In genomic region chr2:38708900-38709321, GRCh38 we compare ENCODE assay signal across 17 cellular contexts. TPM values are rescaled to one million over a fixed set of nuclear protein-coding genes. Genes with fewer than 3 reads are reported as not detected.
A peak's percentile ranks its signal among the peaks of the same experiment; 100 is the strongest.
DNase-seq lines count a peak whose midpoint lies in the region; ATAC-seq, FAIRE-seq and TF ChIP-seq lines count a peak whose summit lies in the region.
"Had no signal": no experiment of that assay in that cellular context is flagged by ENCODE, and none has a peak within 500 bp of the region (broad histone marks: within the 10 kb centered on the region; RNA-seq: fewer than 3 reads in every experiment).

No MANE protein-coding gene starts in this region.

- DNase-seq in T-helper 1 cell (no peak), GM12891 (ENCODE audit: insufficient read length, low spot score) (no peak), foreskin fibroblast (no peak), aorta (no peak)
- peak in 1 of 2 donors; percentile 53 for DNase-seq in activated naive CD4-positive, alpha-beta T cell treated with anti-CD3 and anti-CD28 coated beads, Interleukin-2, amount 50 U/mL, for 72 hours (ENCODE audit: low spot score in 2 of 2)
- DNase-seq in naive thymus-derived CD4-positive, alpha-beta T cell: peak in 1 of 9 donors; percentile 3
- DNase-seq: activated CD8-positive, alpha-beta memory T cell treated with anti-CD3 and anti-CD28 coated beads for 24 hours; NCI-H1436; stimulated activated CD4-positive, alpha-beta T cell treated with anti-CD3 and anti-CD28 coated beads, Interleukin-2, amount 100 ng/mL, for 24 hours; testis had no signal

- no peaks in the 10 kb centered on the region for H3K27me3 ChIP-seq in naive thymus-derived CD4-positive, alpha-beta T cell (ENCODE audit: control insufficient read depth in 2 of 2, insufficient read depth in 2 of 2, low read length in 2 of 2)
- no peaks in the 10 kb centered on the region for H3K27me3 ChIP-seq in aorta (ENCODE audit: control insufficient read depth in 1 of 2, insufficient read depth in 2 of 2, low read length in 1 of 2)
- H3K27me3 ChIP-seq: BLaER1, neural progenitor cell, testis had no signal

- peaks cover 38% of the 10 kb centered on the region for H3K36me3 Mint-ChIP-seq in T-helper 1 cell treated with Interleukin-12 subunit alpha and Interleukin-12 subunit beta and Interleukin-4 antibody, amounts not matched to agents 30 μg/mL and 1 μg/mL, for 36 hours (ENCODE audit: low read depth)
- H3K36me3 Mint-ChIP-seq in activated naive CD4-positive, alpha-beta T cell treated with anti-CD3 and anti-CD28 coated beads, Interleukin-2, amount 50 U/mL, for 72 hours: peaks cover 22 to 30% of the 10 kb centered on the region in 2 donors
- peaks cover 0 to 37% (median 18%) of the 10 kb centered on the region in 5 donors for H3K36me3 Mint-ChIP-seq in naive thymus-derived CD4-positive, alpha-beta T cell

- H3K4me3 Mint-ChIP-seq in T-helper 1 cell treated with Interleukin-12 subunit alpha and Interleukin-12 subunit beta and Interleukin-4 antibody, amounts not matched to agents 30 μg/mL and 1 μg/mL, for 36 hours: peak overlapping the region; percentile 35
- H3K4me3 Mint-ChIP-seq in naive thymus-derived CD4-positive, alpha-beta T cell: peak overlapping the region; percentile 51 to 86 (median 74)
- H3K4me3 Mint-ChIP-seq: neural progenitor cell had no signal

- H3K36me3 ChIP-seq in naive thymus-derived CD4-positive, alpha-beta T cell (ENCODE audit: control insufficient read depth in 2 of 3, insufficient read depth in 3 of 3, low read length in 3 of 3): peaks cover 0 to 3% (median 0%) of the 10 kb centered on the region in 3 experiments
- H3K36me3 ChIP-seq in aorta (ENCODE audit: control insufficient read depth in 1 of 2, insufficient read depth in 2 of 2, low read length in 1 of 2): no peaks in the 10 kb centered on the region
- H3K36me3 ChIP-seq: neural progenitor cell had no signal

- POLR2A ChIA-PET in naive thymus-derived CD4-positive, alpha-beta T cell (lab: Charles Lee): interaction anchor here (0.6 to 1.3 kb wide), 3 partner anchors 10 to 116 kb away, joined by 4 to 9 read pairs (median 7); partner anchors contain the start of gene SRSF7

- peak overlapping the region; percentile 15 for H3K27ac ChIP-seq in naive thymus-derived CD4-positive, alpha-beta T cell (ENCODE audit: low read depth, low read length)
- H3K27ac ChIP-seq in aorta (ENCODE audit: low read depth in 1 of 2, low read length in 2 of 2): no peak overlapping the region
- H3K27ac ChIP-seq: 22Rv1, BLaER1, neural progenitor cell, testis had no signal

- peak overlapping the region; percentile 21 for H3K4me3 ChIP-seq in naive thymus-derived CD4-positive, alpha-beta T cell (ENCODE audit: low read length)
- H3K4me3 ChIP-seq in foreskin fibroblast (ENCODE audit: low read depth in 1 of 2, low read length in 2 of 2) (no peak overlapping the region), aorta (ENCODE audit: low read length in 2 of 2) (no peak overlapping the region)
- H3K4me3 ChIP-seq: BLaER1, neural progenitor cell, testis had no signal

- CTCF ChIA-PET in naive thymus-derived CD4-positive, alpha-beta T cell (lab: Charles Lee): interaction anchor here (0.6 to 4.5 kb wide), 4 partner anchors 45 to 449 kb away, joined by 3 to 19 read pairs (median 4); no protein-coding TSS in a partner anchor

- no peaks in the 10 kb centered on the region for H3K27me3 Mint-ChIP-seq in T-helper 1 cell treated with Interleukin-12 subunit alpha and Interleukin-12 subunit beta and Interleukin-4 antibody, amounts not matched to agents 30 μg/mL and 1 μg/mL, for 36 hours (ENCODE audit: low read depth)
- no peaks in the 10 kb centered on the region for H3K27me3 Mint-ChIP-seq in naive thymus-derived CD4-positive, alpha-beta T cell

- H3K9me3 Mint-ChIP-seq in T-helper 1 cell treated with Interleukin-12 subunit alpha and Interleukin-12 subunit beta and Interleukin-4 antibody, amounts not matched to agents 30 μg/mL and 1 μg/mL, for 36 hours: peaks cover 5% of the 10 kb centered on the region
- peaks cover 0 to 5% of the 10 kb centered on the region in 2 donors for H3K9me3 Mint-ChIP-seq in activated naive CD4-positive, alpha-beta T cell treated with anti-CD3 and anti-CD28 coated beads, Interleukin-2, amount 50 U/mL, for 72 hours
- H3K9me3 Mint-ChIP-seq in naive thymus-derived CD4-positive, alpha-beta T cell: peaks cover 0 to 6% (median 0%) of the 10 kb centered on the region in 11 donors

- no peaks in the 10 kb centered on the region for H3K9me3 ChIP-seq in naive thymus-derived CD4-positive, alpha-beta T cell (ENCODE audit: control insufficient read depth in 2 of 3, low read length in 3 of 3)
- H3K9me3 ChIP-seq in aorta (ENCODE audit: control insufficient read depth, low read length): no peaks in the 10 kb centered on the region
- H3K9me3 ChIP-seq: testis had no signal

- peak; percentile 18 to 29 for ATAC-seq in activated naive CD4-positive, alpha-beta T cell treated with anti-CD3 and anti-CD28 coated beads, Interleukin-2, amount 50 U/mL, for 72 hours
- peak; percentile 31 for ATAC-seq in naive thymus-derived CD4-positive, alpha-beta T cell
- no peak for ATAC-seq in HG02938 (IDR thresholded peaks at IDR 0.05; ENCODE audit: unreplicated experiment)
- no peak for ATAC-seq in aorta (ENCODE audit: low FRiP score)
- ATAC-seq: sciatic nerve had no signal

- peak overlapping the region; percentile 79 for H3K27ac Mint-ChIP-seq in T-helper 1 cell treated with Interleukin-12 subunit alpha and Interleukin-12 subunit beta and Interleukin-4 antibody, amounts not matched to agents 30 μg/mL and 1 μg/mL, for 36 hours
- H3K27ac Mint-ChIP-seq in activated naive CD4-positive, alpha-beta T cell treated with anti-CD3 and anti-CD28 coated beads, Interleukin-2, amount 50 U/mL, for 72 hours: peak overlapping the region; percentile 45 to 56
- peak overlapping the region; percentile 81 to 95 (median 91) for H3K27ac Mint-ChIP-seq in naive thymus-derived CD4-positive, alpha-beta T cell
- H3K27ac Mint-ChIP-seq: neural progenitor cell had no signal

- 90 to 93% methylated on average over 6 of the region's 6 CpGs for WGBS in aorta, 2 donors

- H3K4me1 ChIP-seq in naive thymus-derived CD4-positive, alpha-beta T cell (ENCODE audit: control insufficient read depth in 2 of 2, insufficient read depth in 2 of 2, low read length in 2 of 2): peaks cover 24 to 31% of the 10 kb centered on the region in 2 donors
- no peaks in the 10 kb centered on the region for H3K4me1 ChIP-seq in aorta (ENCODE audit: control insufficient read depth in 1 of 2, insufficient read depth in 2 of 2, low read length in 2 of 2)
- H3K4me1 ChIP-seq: testis had no signal

- intact Hi-C loops in naive thymus-derived CD4-positive, alpha-beta T cell (cut with micrococcal nuclease): loop anchor here (1.0 to 2.0 kb wide), 5 partner anchors 9 to 106 kb away; partner anchors contain the start of gene GALM (in 1 of the 2)
- intact Hi-C loops in aorta (cut with DNase I): no loop called here

- TF ChIP-seq CTCF in foreskin fibroblast (IDR thresholded peaks at IDR 0.05; ENCODE audit: low read depth, low read length): no peak

- H3K4me1 Mint-ChIP-seq in T-helper 1 cell treated with Interleukin-12 subunit alpha and Interleukin-12 subunit beta and Interleukin-4 antibody, amounts not matched to agents 30 μg/mL and 1 μg/mL, for 36 hours (ENCODE audit: low read depth): peaks cover 56% of the 10 kb centered on the region
- peaks cover 23 to 65% (median 54%) of the 10 kb centered on the region in 7 donors for H3K4me1 Mint-ChIP-seq in naive thymus-derived CD4-positive, alpha-beta T cell

- no peak for TF ChIP-seq POLR2A in GM12891 (IDR thresholded peaks at IDR 0.05; ENCODE audit: low read depth, low read length)

- FAIRE-seq in GM12891 (lab: Jason Lieb, UNC): peak; percentile 33
- FAIRE-seq: frontal cortex had no signal

TF ChIP-seq in GM12891, 5 proteins besides CTCF, POLR2A, EP300 and RAD21:
- TF ChIP-seq POU2F2 (IDR thresholded peaks at IDR 0.05; ENCODE audit: low read depth, low read length) (no peak), POLR2AphosphoS5 (IDR thresholded peaks at IDR 0.05; ENCODE audit: low read depth, low read length) (no peak), PAX5 (IDR thresholded peaks at IDR 0.05; ENCODE audit: insufficient read depth, low read length, severe bottlenecking) (no peak), TAF1 (IDR thresholded peaks at IDR 0.05; ENCODE audit: low read depth, low read length) (no peak), SPI1 (IDR thresholded peaks at IDR 0.05; ENCODE audit: low read depth, low read length) (no peak)

RNA-seq across cellular contexts. Expression of gene SRSF7, which starts 42.2 kb away (rescaled TPM):
- 278 TPM for polyA plus RNA-seq in GM12891 (2012; ENCODE audit: low read depth, missing spikeins)
- 100 to 1,000 TPM; 236 to 294 TPM for total RNA-seq in activated naive CD4-positive, alpha-beta T cell treated with anti-CD3 and anti-CD28 coated beads, Interleukin-2, amount 50 U/mL, for 72 hours
- 100 to 1,000 TPM; 259 to 503 (median 310) TPM for total RNA-seq in naive thymus-derived CD4-positive, alpha-beta T cell
- polyA plus RNA-seq in naive thymus-derived CD4-positive, alpha-beta T cell: 100 to 1,000 TPM; 197 to 224 TPM
- 100 to 1,000 TPM; 117 to 125 TPM for total RNA-seq in aorta
- polyA plus RNA-seq in aorta: 100 to 1,000 TPM in 1 of 2 donors, 10 to 100 TPM in 1; 69.2 to 101 TPM

RNA-seq across cellular contexts. Expression of gene GALM, which starts 43.0 kb away (rescaled TPM):
- polyA plus RNA-seq in GM12891 (2012; ENCODE audit: low read depth, missing spikeins): 24.9 TPM
- 10 to 100 TPM; 16.1 to 45.0 TPM for total RNA-seq in activated naive CD4-positive, alpha-beta T cell treated with anti-CD3 and anti-CD28 coated beads, Interleukin-2, amount 50 U/mL, for 72 hours
- total RNA-seq in naive thymus-derived CD4-positive, alpha-beta T cell: 10 to 100 TPM in 4 of 5 experiments, 1 to 10 TPM in 1; 4.3 to 52.5 (median 14.4) TPM
- polyA plus RNA-seq in naive thymus-derived CD4-positive, alpha-beta T cell: 10 to 100 TPM; 14.7 to 17.5 TPM
- total RNA-seq in aorta: 10 to 100 TPM in 1 of 2 donors, 1 to 10 TPM in 1; 8.6 to 16.4 TPM
- polyA plus RNA-seq in aorta: 10 to 100 TPM; 12.7 to 23.3 TPM

Comparison
In these comparisons a context has a peak if more than half of its experiments do, and no peak if none do; other contexts are left out.
1. ATAC-seq: peak in activated naive CD4-positive, alpha-beta T cell treated with anti-CD3 and anti-CD28 coated beads, Interleukin-2, amount 50 U/mL, for 72 hours (2 of 2) and naive thymus-derived CD4-positive, alpha-beta T cell (single experiment); none in HG02938 (single experiment) and aorta (single experiment).
2. intact Hi-C loops: an anchor here in naive thymus-derived CD4-positive, alpha-beta T cell (1.0 to 2.0 kb wide); none called in aorta.
3. Peak in every context shown above with its lines, with median percentiles within 50 percentile points of each other: H3K27ac Mint-ChIP-seq.